Comparison of ENCODE assay signal across 30 cellular contexts in the genomic region with DNA sequence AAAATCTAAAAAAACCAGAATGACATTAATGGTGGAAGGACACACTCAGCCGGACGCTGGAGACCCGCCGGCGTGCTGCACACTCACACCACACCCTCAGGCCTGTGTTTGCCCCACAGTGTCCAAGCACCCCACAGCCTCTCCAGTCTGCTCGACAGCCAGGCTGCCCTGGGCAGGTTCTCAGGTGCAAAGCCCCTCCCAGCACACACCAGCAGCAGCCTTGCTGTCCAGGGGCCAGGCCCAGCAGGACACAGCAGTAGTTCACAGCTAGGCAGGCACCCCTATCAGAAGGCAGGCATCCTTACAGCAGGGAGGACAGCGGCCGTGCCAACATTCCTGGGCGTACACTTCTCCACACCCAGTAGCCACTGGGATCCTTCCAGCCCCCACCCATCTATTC. TPM values are rescaled to one million over a fixed set of nuclear protein-coding genes. Genes with fewer than 3 reads are reported as not detected.
"Had no signal": no experiment of that assay in that cellular context is flagged by ENCODE, and none has a peak within 500 bp of the region (broad histone marks: within the 10 kb centered on the region; RNA-seq: fewer than 3 reads in every experiment).

No MANE protein-coding gene starts in this region.

- H3K9me3 Mint-ChIP-seq: activated naive CD4-positive, alpha-beta T cell treated with anti-CD3 and anti-CD28 coated beads, Interleukin-2, amount 50 U/mL, for 24 hours; brain; effector memory CD8-positive, alpha-beta T cell had no signal

- H3K4me3 ChIP-seq: sigmoid colon had no signal

- H3K27me3 Mint-ChIP-seq: activated naive CD4-positive, alpha-beta T cell treated with anti-CD3 and anti-CD28 coated beads, Interleukin-2, amount 50 U/mL, for 24 hours had no signal

- ATAC-seq: effector memory CD8-positive, alpha-beta T cell; gastrocnemius medialis had no signal

- H3K9me3 ChIP-seq: esophagus muscularis mucosa, gastrocnemius medialis, sigmoid colon, tibial artery had no signal

- H3K36me3 ChIP-seq: sigmoid colon had no signal

- H3K27ac ChIP-seq: WERI-Rb-1 had no signal

- H3K27me3 ChIP-seq: esophagus muscularis mucosa, gastrocnemius medialis, sigmoid colon, tibial artery had no signal

- DNase-seq: activated CD4-positive, alpha-beta T cell treated with anti-CD3 and anti-CD28 coated beads for 1 hour; activated CD4-positive, alpha-beta T cell treated with anti-CD3 and anti-CD28 coated beads, Interleukin-2, amount 50 U/mL, for 1 hour; activated gamma-delta T cell treated with Interleukin-2 at 50 U/mL for 16 hours; activated T-cell treated with anti-CD3 and anti-CD28 coated beads, Interleukin-2, amount 50 U/mL, for 1 hour; aorta; effector memory CD8-positive, alpha-beta T cell; gastrocnemius medialis; left cardiac atrium; midbrain; sigmoid colon; stimulated activated CD4-positive, alpha-beta T cell treated with anti-CD3 and anti-CD28 coated beads, Interleukin-15, amount 100 ng/mL, for 24 hours; stimulated activated CD8-positive, alpha-beta memory T cell treated with anti-CD3 and anti-CD28 coated beads, Interleukin-4, amount 100 ng/mL, for 48 hours; stimulated activated naive CD4-positive, alpha-beta T cell; T-helper 2 cell; tibial artery; WERI-Rb-1 had no signal

- H3K36me3 Mint-ChIP-seq: activated naive CD4-positive, alpha-beta T cell treated with anti-CD3 and anti-CD28 coated beads, Interleukin-2, amount 50 U/mL, for 24 hours; brain had no signal

- H3K4me3 Mint-ChIP-seq: activated naive CD4-positive, alpha-beta T cell treated with anti-CD3 and anti-CD28 coated beads, Interleukin-2, amount 50 U/mL, for 24 hours had no signal

RNA-seq across cellular contexts. Expression of a gene that starts 30.1 kb away (rescaled TPM):
- total RNA-seq: aorta, dermis microvascular lymphatic vessel endothelial cell, endothelial cell of umbilical vein, esophagus muscularis mucosa, gastrocnemius medialis, left cardiac atrium, liver, myocyte, omental fat pad, posterior vena cava, renal cortical epithelial cell, sigmoid colon, smooth muscle cell, urinary bladder had no signal
- polyA plus RNA-seq: adipose tissue, aorta, endothelial cell of umbilical vein, liver, neural cell, sigmoid colon, smooth muscle cell, urinary bladder had no signal

RNA-seq across cellular contexts. Expression of a gene that starts 49.1 kb away (rescaled TPM):
- total RNA-seq: aorta, dermis microvascular lymphatic vessel endothelial cell, endothelial cell of umbilical vein, esophagus muscularis mucosa, left cardiac atrium, myocyte, posterior vena cava, renal cortical epithelial cell, sigmoid colon, smooth muscle cell, urinary bladder had no signal
- polyA plus RNA-seq: endothelial cell of umbilical vein, liver, neural cell, smooth muscle cell had no signal
